In the genomic region with DNA sequence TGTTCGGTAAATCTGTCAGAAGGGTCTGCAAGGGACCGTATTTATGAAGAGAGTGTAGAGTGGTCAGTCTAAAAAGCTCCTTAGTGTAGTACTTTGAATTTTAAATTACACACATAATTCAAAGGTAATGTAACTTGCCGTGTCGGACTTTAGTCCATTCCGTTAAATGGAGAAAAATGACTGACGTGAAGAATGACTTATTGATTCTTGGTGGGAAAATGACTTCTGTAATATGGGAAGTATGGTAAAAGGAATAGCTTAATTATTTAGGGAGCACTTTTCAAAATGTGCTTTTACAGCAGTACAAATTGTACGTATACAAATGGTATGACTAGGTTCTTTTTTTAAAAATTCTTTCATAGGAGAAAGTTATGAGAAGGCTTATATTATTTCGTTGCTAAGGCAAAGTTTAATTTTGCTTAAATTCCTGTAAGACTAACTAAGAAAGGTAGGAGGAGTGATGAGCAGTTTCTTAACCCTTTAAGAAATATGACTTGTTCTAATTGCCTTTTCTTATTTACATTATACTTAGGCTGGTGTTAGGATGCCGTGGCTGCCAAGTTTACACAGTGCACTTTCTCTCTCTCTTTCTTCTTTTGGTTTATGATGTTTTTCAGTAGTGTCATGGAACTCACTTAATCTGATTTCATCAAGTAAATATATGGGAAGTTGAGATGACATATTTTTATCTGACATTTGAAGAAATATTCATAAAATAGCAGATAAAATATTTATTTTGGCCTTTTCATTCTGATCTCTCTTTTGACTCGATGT, we compare ENCODE assay signal across 22 cellular contexts.
A peak's percentile ranks its signal among the peaks of the same experiment; 100 is the strongest.
DNase-seq lines count a peak whose midpoint lies in the region; ATAC-seq and TF ChIP-seq lines count a peak whose summit lies in the region.
"Had no signal": no experiment of that assay in that cellular context is flagged by ENCODE, and none has a peak within 500 bp of the region (broad histone marks: within the 10 kb centered on the region; RNA-seq: fewer than 3 reads in every experiment).

No MANE protein-coding gene starts in this region.

- no peaks in the 10 kb centered on the region for H3K9me3 ChIP-seq in adipocyte (ENCODE audit: control insufficient read depth, low read length)
- H3K9me3 ChIP-seq: heart right ventricle had no signal

- H3K9ac ChIP-seq in adipocyte (ENCODE audit: low read length), result no peak overlapping the region

- no peaks in the 10 kb centered on the region for H3K36me3 Mint-ChIP-seq in nephron (ENCODE audit: low read depth)
- H3K36me3 Mint-ChIP-seq: activated naive CD8-positive, alpha-beta T cell treated with anti-CD3 and anti-CD28 coated beads, Interleukin-2, amount 10 ng/mL, durations not matched to agents 7 days and 5 days; CD14-positive monocyte had no signal

- no peak overlapping the region for H3K27ac ChIP-seq in C4-2B
- H3K27ac ChIP-seq: heart right ventricle had no signal

- H3K4me1 Mint-ChIP-seq in nephron, result peaks cover 38% of the 10 kb centered on the region
- H3K4me1 Mint-ChIP-seq: activated naive CD8-positive, alpha-beta T cell treated with anti-CD3 and anti-CD28 coated beads, Interleukin-2, amount 10 ng/mL, durations not matched to agents 7 days and 5 days; CD14-positive monocyte had no signal

- no peaks in the 10 kb centered on the region for H3K27me3 Mint-ChIP-seq in nephron (ENCODE audit: low read depth)
- H3K27me3 Mint-ChIP-seq: activated naive CD8-positive, alpha-beta T cell treated with anti-CD3 and anti-CD28 coated beads, Interleukin-2, amount 10 ng/mL, durations not matched to agents 7 days and 5 days; naive thymus-derived CD8-positive, alpha-beta T cell had no signal

- H3K36me3 ChIP-seq in adipocyte (ENCODE audit: control insufficient read depth, insufficient read depth, low read length, severe bottlenecking), result no peaks in the 10 kb centered on the region
- H3K36me3 ChIP-seq: heart right ventricle had no signal

- ATAC-seq in HG03159 (IDR thresholded peaks at IDR 0.05; ENCODE audit: unreplicated experiment), result no peak
- ATAC-seq in GM21825 (IDR thresholded peaks at IDR 0.05; ENCODE audit: unreplicated experiment), result no peak
- ATAC-seq in HG03175 (IDR thresholded peaks at IDR 0.05; ENCODE audit: unreplicated experiment), result no peak
- ATAC-seq: activated CD8-positive, alpha-beta T cell treated with anti-CD3 and anti-CD28 coated beads, Interleukin-2, amount 10 ng/mL, durations not matched to agents 7 days and 5 days; naive thymus-derived CD8-positive, alpha-beta T cell; stimulated activated naive CD8-positive, alpha-beta T cell treated with anti-CD3 and anti-CD28 coated beads, Interleukin-15, Interleukin-2, amounts not matched to agents 100 U/mL and 50 U/mL, for 24 hours had no signal

- TF ChIP-seq CTCF in C4-2B (conservative IDR thresholded peaks at IDR 0.05) (peak; percentile 8; the same call in 1 of the 2 replicates), nephron (IDR thresholded peaks at IDR 0.05; ENCODE audit: unreplicated experiment in 3 of 3) (peak in 1 of 3 experiments; percentile 10)

- H3K4me1 ChIP-seq in adipocyte (ENCODE audit: control insufficient read depth, insufficient read depth, low read length), result peaks cover 22% of the 10 kb centered on the region

- DNase-seq in H4 (ENCODE audit: low spot score) (peak; percentile 11), adipocyte (ENCODE audit: low read depth) (no peak), middle frontal gyrus (ENCODE audit: extremely low spot score, low spot score) (no peak)
- DNase-seq: activated CD4-positive, alpha-beta T cell treated with anti-CD3 and anti-CD28 coated beads for 1 hour; activated CD8-positive, alpha-beta T cell treated with anti-CD3 and anti-CD28 coated beads, Interleukin-2, amount 10 ng/mL, durations not matched to agents 7 days and 5 days; activated effector memory CD4-positive, alpha-beta T cell treated with anti-CD3 and anti-CD28 coated beads, Interleukin-2, amount 50 U/mL, for 16 hours; activated naive CD8-positive, alpha-beta T cell treated with anti-CD3 and anti-CD28 coated beads, Interleukin-2, amount 10 ng/mL, durations not matched to agents 7 days and 5 days; cerebellar nuclear complex; foreskin fibroblast; GDM1; heart right ventricle; naive thymus-derived CD8-positive, alpha-beta T cell; NCI-H446 treated with DMSO at 0.1 percent for 48 hours; NK-92 treated with Interleukin-12 subunit alpha and Interleukin-12 subunit beta, amount 100 ng/mL, for 24 hours; SIG-M5; stimulated activated naive CD8-positive, alpha-beta T cell treated with anti-CD3 and anti-CD28 coated beads, Interleukin-15, Interleukin-2, amounts not matched to agents 100 U/mL and 50 U/mL, for 24 hours had no signal

- no peaks in the 10 kb centered on the region for H3K27me3 ChIP-seq in adipocyte (replicated peaks; ENCODE audit: control insufficient read depth, insufficient read depth, low read length)
- H3K27me3 ChIP-seq: heart right ventricle had no signal

- H3K4me3 Mint-ChIP-seq in nephron, result peak overlapping the region; percentile 7 to 67 (median 33)
- H3K4me3 Mint-ChIP-seq: activated CD8-positive, alpha-beta T cell treated with anti-CD3 and anti-CD28 coated beads, Interleukin-2, amount 10 ng/mL, durations not matched to agents 7 days and 5 days; activated naive CD8-positive, alpha-beta T cell treated with anti-CD3 and anti-CD28 coated beads, Interleukin-2, amount 10 ng/mL, durations not matched to agents 7 days and 5 days; CD14-positive monocyte; naive thymus-derived CD8-positive, alpha-beta T cell had no signal

- peak overlapping the region; percentile 33 to 92 (median 88) for H3K27ac Mint-ChIP-seq in nephron
- H3K27ac Mint-ChIP-seq: activated CD8-positive, alpha-beta T cell treated with anti-CD3 and anti-CD28 coated beads, Interleukin-2, amount 10 ng/mL, durations not matched to agents 7 days and 5 days; activated naive CD8-positive, alpha-beta T cell treated with anti-CD3 and anti-CD28 coated beads, Interleukin-2, amount 10 ng/mL, durations not matched to agents 7 days and 5 days; CD14-positive monocyte; naive thymus-derived CD8-positive, alpha-beta T cell had no signal

- H3K9me3 Mint-ChIP-seq in nephron, result no peaks in the 10 kb centered on the region

- peak overlapping the region; percentile 65 for H3K4me3 ChIP-seq in adipocyte (ENCODE audit: low read length)
